8 cellular contexts compared by ENCODE assay signal in the genomic region with DNA sequence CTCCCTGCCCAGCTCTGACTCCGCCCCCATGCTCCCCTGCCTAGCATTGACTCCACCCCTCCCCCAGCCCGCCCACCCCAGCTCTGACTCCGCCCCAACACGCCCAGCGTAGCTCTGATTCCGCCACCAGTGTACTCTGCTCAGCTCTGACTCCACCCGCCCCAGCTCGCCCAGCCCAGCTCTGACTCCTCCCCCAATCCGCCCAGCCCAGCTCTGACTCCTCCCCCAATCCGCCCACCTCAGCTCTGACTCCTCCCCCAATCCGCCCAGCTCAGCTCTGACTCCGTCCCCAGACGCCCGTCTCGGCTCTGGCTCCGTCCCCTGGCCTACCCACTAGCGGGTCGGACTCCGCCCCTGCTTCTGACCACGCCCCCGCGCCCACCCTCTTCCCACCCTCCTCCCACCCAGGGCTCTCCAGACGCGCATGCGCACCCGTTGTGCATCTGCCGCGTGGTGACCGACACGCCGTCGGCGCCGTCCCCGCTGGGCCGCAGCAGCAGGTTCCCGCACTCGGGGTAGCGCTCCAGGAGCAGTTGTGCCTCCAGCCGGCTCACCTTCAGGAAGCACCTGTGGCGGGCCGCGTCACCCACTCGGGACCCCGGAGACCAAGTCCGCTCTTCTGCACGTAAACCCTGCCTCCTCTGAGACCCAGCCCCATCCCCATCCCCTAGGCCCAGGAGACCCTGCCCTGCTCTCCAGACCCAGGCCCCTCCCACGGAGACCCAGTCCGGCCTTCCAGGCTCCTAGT. TPM values are rescaled to one million over a fixed set of nuclear protein-coding genes. Genes with fewer than 3 reads are reported as not detected.
A peak's percentile ranks its signal among the peaks of the same experiment; 100 is the strongest.
DNase-seq lines count a peak whose midpoint lies in the region; ATAC-seq and TF ChIP-seq lines count a peak whose summit lies in the region.

No MANE protein-coding gene starts in this region.

- ATAC-seq in GM18505 (IDR thresholded peaks at IDR 0.05; ENCODE audit: unreplicated experiment): peak; percentile 80
- ATAC-seq in HG02938 (IDR thresholded peaks at IDR 0.05; ENCODE audit: unreplicated experiment): peak; percentile 71

- TF ChIP-seq POLR2A in GM18505 (IDR thresholded peaks at IDR 0.05; ENCODE audit: borderline replicate concordance, extremely low read depth, insufficient read depth, insufficient read length) (peak; percentile 77), erythroblast (IDR thresholded peaks at IDR 0.05; ENCODE audit: low read length) (peak; percentile 40)

- peak; percentile 98 for DNase-seq in NCI-H69 (lab: John Stamatoyannopoulos, UW)
- peak; percentile 97 for DNase-seq in activated T-cell treated with anti-CD3 and anti-CD28 coated beads for 1 hour (ENCODE audit: low read depth)
- peak; percentile 95 to 97 for DNase-seq in erythroblast (lab: John Stamatoyannopoulos, UW)
- peak; percentile 92 for DNase-seq in myocyte (ENCODE audit: low read depth)
- DNase-seq in stimulated activated CD8-positive, alpha-beta memory T cell treated with anti-CD3 and anti-CD28 coated beads, Interleukin-4, amount 100 ng/mL, for 4 hours (ENCODE audit: low read depth in 2 of 2, low spot score in 1 of 2): peak; percentile 94 to 97
- no peak for DNase-seq in NCI-H748 treated with DMSO at 0.1 percent for 48 hours (lab: John Stamatoyannopoulos, UW)

RNA-seq across cellular contexts. Expression of a gene that starts 10.2 kb away (rescaled TPM):
- total RNA-seq in myocyte: 3.1 and 4.5 TPM in 2 replicates
- 3.7 TPM for polyA plus RNA-seq in myocyte (2012)

RNA-seq across cellular contexts. Expression of a gene that starts 14.9 kb away (rescaled TPM):
- 2.2 and 2.7 TPM in 2 replicates for total RNA-seq in myocyte
- polyA plus RNA-seq in myocyte (2012): 12.6 TPM

RNA-seq across cellular contexts. Expression of a gene that starts 24.0 kb away (rescaled TPM):
- 2.3 and 2.6 TPM in 2 replicates for total RNA-seq in myocyte
- polyA plus RNA-seq in myocyte (2012): 1.1 TPM

RNA-seq across cellular contexts. Expression of a gene that starts 26.2 kb away (rescaled TPM):
- 0.57 TPM in 1 of 2 replicates, not detected in the other for total RNA-seq in myocyte
- 0.13 TPM for polyA plus RNA-seq in myocyte (2012)

RNA-seq across cellular contexts. Expression of a gene that starts 49.4 kb away (rescaled TPM):
- 839 and 1,129 TPM in 2 replicates for total RNA-seq in myocyte
- 275 TPM for polyA plus RNA-seq in myocyte (2012)
